Comparison of ENCODE assay signal across 8 cellular contexts in the genomic region with DNA sequence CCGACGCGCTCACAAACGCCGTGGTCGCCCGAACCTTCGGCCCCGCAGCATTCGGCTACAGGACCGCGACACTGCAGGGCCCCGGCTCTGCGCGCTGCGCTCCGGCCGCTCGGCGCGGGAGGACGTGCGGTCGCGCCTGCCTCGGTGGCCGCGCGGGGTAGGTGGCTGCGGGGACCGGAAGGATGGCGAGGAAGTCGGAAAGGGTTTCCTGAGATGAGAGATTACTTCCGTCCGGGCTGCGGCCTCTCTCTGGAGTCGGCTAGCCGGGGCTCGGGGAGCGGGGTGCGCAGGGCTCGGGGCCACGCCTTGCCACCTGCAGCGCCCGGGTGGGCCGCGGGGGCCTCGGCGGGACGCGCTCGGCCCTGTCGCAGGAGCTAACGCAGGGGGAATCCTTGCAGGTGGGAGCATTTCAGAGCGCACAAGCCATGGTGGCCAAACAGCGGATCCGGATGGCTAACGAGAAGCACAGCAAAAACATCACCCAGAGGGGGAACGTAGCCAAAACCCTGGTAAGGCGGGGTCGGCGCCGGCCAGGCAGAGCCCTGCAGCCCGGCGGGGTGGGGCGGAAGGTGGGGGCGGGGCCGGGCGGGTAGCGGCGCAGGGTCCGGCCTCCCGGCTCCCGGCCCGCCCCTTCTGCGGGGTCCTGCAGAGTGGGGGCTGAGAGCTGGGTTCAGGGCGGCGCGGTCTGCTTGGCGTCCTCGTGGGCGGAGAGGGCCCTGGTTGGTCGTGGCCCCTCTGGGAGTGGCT. TPM values are rescaled to one million over a fixed set of nuclear protein-coding genes. Genes with fewer than 3 reads are reported as not detected.
DNase-seq lines count a peak whose midpoint lies in the region; TF ChIP-seq lines count a peak whose summit lies in the region.

TSS of gene SERP2 (plus strand) at position 224 of the 747 bp plus-strand sequence. CDS start at position 426, 202 bp downstream.

- TF ChIP-seq RAD21 in neural cell (conservative IDR thresholded peaks at IDR 0.05) = no peak

- H2AFZ ChIP-seq in neural cell (ENCODE audit: low read depth, low read length) = no peak within 1 kb of the TSS

- H3K4me2 ChIP-seq in neural cell (ENCODE audit: low read length) = no peak within 1 kb of the TSS

- no peaks in the 10 kb centered on the region for H3K9me3 ChIP-seq in neural cell (ENCODE audit: low read length)

- TF ChIP-seq EP300 in neural cell (conservative IDR thresholded peaks at IDR 0.05; ENCODE audit: poor library complexity, severe bottlenecking) = no peak

- no peaks in the 10 kb centered on the region for H4K20me1 ChIP-seq in neural cell (ENCODE audit: insufficient read depth)

- no peaks in the 10 kb centered on the region for H3F3A ChIP-seq in neural cell (ENCODE audit: insufficient read depth, low read length, poor library complexity, severe bottlenecking)

- peak within 1 kb of the TSS; percentile 29 for H3K4me3 ChIP-seq in GM12875 (ENCODE audit: low read depth, low read length)
- peak within 1 kb of the TSS; percentile 58 for H3K4me3 ChIP-seq in fibroblast of villous mesenchyme (ENCODE audit: low read depth, low read length)
- H3K4me3 ChIP-seq in neural cell (ENCODE audit: low read length) = peak within 1 kb of the TSS; percentile 61

- no peak for TF ChIP-seq CTCF in GM12875 (IDR thresholded peaks at IDR 0.05; ENCODE audit: borderline replicate concordance, insufficient read depth, low read depth, low read length)
- no peak for TF ChIP-seq CTCF in VCaP (conservative IDR thresholded peaks at IDR 0.05)
- no peak for TF ChIP-seq CTCF in fibroblast of villous mesenchyme (IDR thresholded peaks at IDR 0.05; ENCODE audit: insufficient read depth, low read depth, low read length)
- no peak for TF ChIP-seq CTCF in neural cell (IDR thresholded peaks at IDR 0.05; ENCODE audit: poor library complexity, severe bottlenecking)

- no peaks in the 10 kb centered on the region for H3K9me2 ChIP-seq in neural cell (ENCODE audit: insufficient read depth, low read length)

- H3K79me2 ChIP-seq in neural cell (replicated peaks; ENCODE audit: insufficient read depth, low read length) = no peaks in the 10 kb centered on the region

- H3K27ac ChIP-seq in VCaP (peak within 1 kb of the TSS; percentile 58; the same call in 1 of the 2 replicates), neural cell (ENCODE audit: low read length) (no peak within 1 kb of the TSS)

- no peak for DNase-seq in fibroblast of villous mesenchyme (ENCODE audit: low read depth)
- DNase-seq in CD1c-positive myeloid dendritic cell (ENCODE audit: extremely low spot score) = no peak
- no peak for DNase-seq in middle frontal gyrus (ENCODE audit: extremely low spot score, low spot score)
- no peak for DNase-seq in effector CD4-positive, alpha-beta T cell
- no peak for DNase-seq in NCI-H774 (lab: John Stamatoyannopoulos, UW)

- H3K9ac ChIP-seq in neural cell (ENCODE audit: low read length) = peak within 1 kb of the TSS; percentile 46

- H3K27me3 ChIP-seq in neural cell (ENCODE audit: insufficient read depth, low read depth, low read length) = peaks cover 29% of the 10 kb centered on the region

- no peaks in the 10 kb centered on the region for H3K36me3 ChIP-seq in neural cell (ENCODE audit: insufficient read depth, low read length)

TF ChIP-seq in neural cell, 6 proteins besides CTCF, POLR2A, EP300 and RAD21:
- TF ChIP-seq SMC3 (conservative IDR thresholded peaks at IDR 0.05; ENCODE audit: poor library complexity) = peak; percentile 10
- no peak for TF ChIP-seq POLR2AphosphoS5 (IDR thresholded peaks at IDR 0.05)
- no peak for TF ChIP-seq EZH2 (IDR thresholded peaks at IDR 0.05; ENCODE audit: borderline replicate concordance, insufficient read depth, low read length, poor library complexity, severe bottlenecking)
TF ChIP-seq in neural cell: peak in this region for 1.

RNA-seq across cellular contexts. Expression of gene SERP2, which starts in this region (rescaled TPM):
- 5.5 and 5.6 TPM in 2 replicates for total RNA-seq in fibroblast of villous mesenchyme
- 14.8 and 15.4 TPM in 2 replicates for polyA plus RNA-seq in neural cell
- 0.97 and 1.6 TPM in 2 replicates for polyA minus RNA-seq in neural cell
